Comparison of ENCODE assay signal across 1 cellular context in the genomic region with DNA sequence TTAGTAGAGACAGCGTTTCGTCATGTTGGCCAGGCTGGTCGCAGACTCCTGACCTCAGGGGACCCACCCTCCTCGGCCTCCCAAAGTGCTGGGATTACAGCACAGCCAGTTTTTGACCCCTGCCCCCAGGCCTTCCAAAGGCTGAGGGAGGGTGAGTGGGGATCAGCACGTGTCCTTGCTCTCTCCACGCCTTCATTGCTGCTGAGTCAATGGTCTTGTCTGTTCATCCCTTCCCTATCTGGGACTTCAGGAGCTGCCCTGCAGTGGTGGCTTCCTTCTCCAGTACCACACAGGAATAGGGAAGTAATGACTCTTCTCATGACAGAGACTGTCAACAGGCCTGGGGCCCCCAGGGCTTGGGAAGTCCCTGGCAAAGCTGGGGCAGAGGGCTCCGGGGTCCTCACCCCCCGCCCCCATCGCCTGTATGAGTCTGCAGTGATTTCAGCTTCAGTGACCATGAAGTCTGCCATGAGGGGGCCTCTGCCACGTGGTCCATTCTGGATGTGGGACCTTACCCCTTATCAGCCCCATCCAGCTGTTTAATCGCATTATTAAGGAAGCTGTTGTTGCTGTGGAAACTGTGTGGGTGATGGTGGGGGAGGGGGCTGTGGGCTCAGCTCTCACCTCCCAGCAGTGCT.
TF ChIP-seq lines count a peak whose summit lies in the region.

No MANE protein-coding gene starts in this region.

TF ChIP-seq in HepG2, 621 proteins besides CTCF, POLR2A, EP300 and RAD21 (continued from another document and continues in another):
- TF ChIP-seq, protein P1, sequence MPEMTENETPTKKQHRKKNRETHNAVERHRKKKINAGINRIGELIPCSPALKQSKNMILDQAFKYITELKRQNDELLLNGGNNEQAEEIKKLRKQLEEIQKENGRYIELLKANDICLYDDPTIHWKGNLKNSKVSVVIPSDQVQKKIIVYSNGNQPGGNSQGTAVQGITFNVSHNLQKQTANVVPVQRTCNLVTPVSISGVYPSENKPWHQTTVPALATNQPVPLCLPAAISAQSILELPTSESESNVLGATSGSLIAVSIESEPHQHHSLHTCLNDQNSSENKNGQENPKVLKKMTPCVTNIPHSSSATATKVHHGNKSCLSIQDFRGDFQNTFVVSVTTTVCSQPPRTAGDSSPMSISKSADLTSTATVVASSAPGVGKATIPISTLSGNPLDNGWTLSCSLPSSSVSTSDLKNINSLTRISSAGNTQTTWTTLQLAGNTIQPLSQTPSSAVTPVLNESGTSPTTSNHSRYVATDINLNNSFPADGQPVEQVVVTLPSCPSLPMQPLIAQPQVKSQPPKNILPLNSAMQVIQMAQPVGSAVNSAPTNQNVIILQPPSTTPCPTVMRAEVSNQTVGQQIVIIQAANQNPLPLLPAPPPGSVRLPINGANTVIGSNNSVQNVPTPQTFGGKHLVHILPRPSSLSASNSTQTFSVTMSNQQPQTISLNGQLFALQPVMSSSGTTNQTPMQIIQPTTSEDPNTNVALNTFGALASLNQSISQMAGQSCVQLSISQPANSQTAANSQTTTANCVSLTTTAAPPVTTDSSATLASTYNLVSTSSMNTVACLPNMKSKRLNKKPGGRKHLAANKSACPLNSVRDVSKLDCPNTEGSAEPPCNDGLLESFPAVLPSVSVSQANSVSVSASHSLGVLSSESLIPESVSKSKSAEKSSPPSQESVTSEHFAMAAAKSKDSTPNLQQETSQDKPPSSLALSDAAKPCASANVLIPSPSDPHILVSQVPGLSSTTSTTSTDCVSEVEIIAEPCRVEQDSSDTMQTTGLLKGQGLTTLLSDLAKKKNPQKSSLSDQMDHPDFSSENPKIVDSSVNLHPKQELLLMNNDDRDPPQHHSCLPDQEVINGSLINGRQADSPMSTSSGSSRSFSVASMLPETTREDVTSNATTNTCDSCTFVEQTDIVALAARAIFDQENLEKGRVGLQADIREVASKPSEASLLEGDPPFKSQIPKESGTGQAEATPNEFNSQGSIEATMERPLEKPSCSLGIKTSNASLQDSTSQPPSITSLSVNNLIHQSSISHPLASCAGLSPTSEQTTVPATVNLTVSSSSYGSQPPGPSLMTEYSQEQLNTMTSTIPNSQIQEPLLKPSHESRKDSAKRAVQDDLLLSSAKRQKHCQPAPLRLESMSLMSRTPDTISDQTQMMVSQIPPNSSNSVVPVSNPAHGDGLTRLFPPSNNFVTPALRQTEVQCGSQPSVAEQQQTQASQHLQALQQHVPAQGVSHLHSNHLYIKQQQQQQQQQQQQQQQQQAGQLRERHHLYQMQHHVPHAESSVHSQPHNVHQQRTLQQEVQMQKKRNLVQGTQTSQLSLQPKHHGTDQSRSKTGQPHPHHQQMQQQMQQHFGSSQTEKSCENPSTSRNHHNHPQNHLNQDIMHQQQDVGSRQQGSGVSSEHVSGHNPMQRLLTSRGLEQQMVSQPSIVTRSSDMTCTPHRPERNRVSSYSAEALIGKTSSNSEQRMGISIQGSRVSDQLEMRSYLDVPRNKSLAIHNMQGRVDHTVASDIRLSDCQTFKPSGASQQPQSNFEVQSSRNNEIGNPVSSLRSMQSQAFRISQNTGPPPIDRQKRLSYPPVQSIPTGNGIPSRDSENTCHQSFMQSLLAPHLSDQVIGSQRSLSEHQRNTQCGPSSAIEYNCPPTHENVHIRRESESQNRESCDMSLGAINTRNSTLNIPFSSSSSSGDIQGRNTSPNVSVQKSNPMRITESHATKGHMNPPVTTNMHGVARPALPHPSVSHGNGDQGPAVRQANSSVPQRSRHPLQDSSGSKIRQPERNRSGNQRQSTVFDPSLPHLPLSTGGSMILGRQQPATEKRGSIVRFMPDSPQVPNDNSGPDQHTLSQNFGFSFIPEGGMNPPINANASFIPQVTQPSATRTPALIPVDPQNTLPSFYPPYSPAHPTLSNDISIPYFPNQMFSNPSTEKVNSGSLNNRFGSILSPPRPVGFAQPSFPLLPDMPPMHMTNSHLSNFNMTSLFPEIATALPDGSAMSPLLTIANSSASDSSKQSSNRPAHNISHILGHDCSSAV (CRISPR knock-in tag; IDR thresholded peaks at IDR 0.05; ENCODE audit: borderline replicate concordance) = no peak
- TF ChIP-seq RBAK (CRISPR knock-in tag; IDR thresholded peaks at IDR 0.05) (no peak), ZNF234 (CRISPR knock-in tag; conservative IDR thresholded peaks at IDR 0.05) (no peak), ZNF644 (CRISPR knock-in tag; IDR thresholded peaks at IDR 0.05; ENCODE audit: low read depth) (no peak), NR1H2 (CRISPR knock-in tag; IDR thresholded peaks at IDR 0.05; ENCODE audit: borderline replicate concordance, low read depth) (no peak), SAFB2 (CRISPR knock-in tag; IDR thresholded peaks at IDR 0.05; ENCODE audit: borderline replicate concordance, low read depth) (no peak), ZMAT3 (CRISPR knock-in tag; conservative IDR thresholded peaks at IDR 0.05) (no peak), ZNF44 (CRISPR knock-in tag; IDR thresholded peaks at IDR 0.05) (no peak; the same call in 1 of the 2 replicates), ATAD3A (CRISPR knock-in tag; IDR thresholded peaks at IDR 0.05) (no peak), U2AF2 (IDR thresholded peaks at IDR 0.05; ENCODE audit: low read depth, low read length) (no peak), AKAP8 (CRISPR knock-in tag; IDR thresholded peaks at IDR 0.05) (0 out of 2 replicates have a peak, but pooled peaks have one; percentile 85), MTF2 (CRISPR knock-in tag; IDR thresholded peaks at IDR 0.05; ENCODE audit: borderline replicate concordance) (no peak), ZBTB21 (CRISPR knock-in tag; IDR thresholded peaks at IDR 0.05) (no peak; the same call in 1 of the 2 replicates), ZSCAN21 (CRISPR knock-in tag; IDR thresholded peaks at IDR 0.05; ENCODE audit: borderline replicate concordance) (no peak), SRSF1 (optimal IDR thresholded peaks at IDR 0.05; ENCODE audit: low read depth, low read length) (no peak), RBM22 (optimal IDR thresholded peaks at IDR 0.05; ENCODE audit: low read length) (no peak), KMT2A (CRISPR knock-in tag; IDR thresholded peaks at IDR 0.05) (no peak), RXRB (CRISPR knock-in tag; IDR thresholded peaks at IDR 0.05; ENCODE audit: borderline replicate concordance) (peak; percentile 97), KMT2B (CRISPR knock-in tag; IDR thresholded peaks at IDR 0.05) (0 out of 2 replicates have a peak, but pooled peaks have one; percentile 21), SALL2 (CRISPR knock-in tag; IDR thresholded peaks at IDR 0.05) (no peak), CCDC6 (CRISPR knock-in tag; IDR thresholded peaks at IDR 0.05) (no peak), ZNF367 (CRISPR knock-in tag; IDR thresholded peaks at IDR 0.05; ENCODE audit: borderline replicate concordance) (no peak), CC2D1A (CRISPR knock-in tag; IDR thresholded peaks at IDR 0.05) (0 out of 2 replicates have a peak, but pooled peaks have one; percentile 42), WIZ (CRISPR knock-in tag; IDR thresholded peaks at IDR 0.05) (no peak), ZNF501 (CRISPR knock-in tag; IDR thresholded peaks at IDR 0.05) (no peak), KAT2B (IDR thresholded peaks at IDR 0.05; ENCODE audit: borderline replicate concordance, low read depth, low read length) (no peak), FOXP1 (IDR thresholded peaks at IDR 0.05) (no peak), FOXP1 (CRISPR knock-in tag; IDR thresholded peaks at IDR 0.05) (peak; percentile 57), ZNF841 (CRISPR knock-in tag; IDR thresholded peaks at IDR 0.05; ENCODE audit: borderline replicate concordance) (no peak), ZNF550 (CRISPR knock-in tag; IDR thresholded peaks at IDR 0.05; ENCODE audit: borderline replicate concordance) (no peak), ZNF629 (CRISPR knock-in tag; conservative IDR thresholded peaks at IDR 0.05) (peak; percentile 41; the same call in 1 of the 2 replicates), NCOA5 (CRISPR knock-in tag; IDR thresholded peaks at IDR 0.05) (no peak), SPEN (CRISPR knock-in tag; IDR thresholded peaks at IDR 0.05; ENCODE audit: low read depth) (no peak), KLF6 (CRISPR knock-in tag; IDR thresholded peaks at IDR 0.05) (no peak), MBNL3 (CRISPR knock-in tag; conservative IDR thresholded peaks at IDR 0.05) (no peak), HES4 (CRISPR knock-in tag; IDR thresholded peaks at IDR 0.05; ENCODE audit: borderline replicate concordance) (no peak), FIP1L1 (IDR thresholded peaks at IDR 0.05; ENCODE audit: borderline replicate concordance, insufficient read depth, low read depth, low read length) (no peak), HMG20A (CRISPR knock-in tag; IDR thresholded peaks at IDR 0.05; ENCODE audit: borderline replicate concordance) (peak; percentile 39; the same call in 1 of the 2 replicates), CEBPG (CRISPR knock-in tag; IDR thresholded peaks at IDR 0.05) (peak; percentile 75), GATAD1 (CRISPR knock-in tag; IDR thresholded peaks at IDR 0.05) (0 out of 2 replicates have a peak, but pooled peaks have one; percentile 38), HNRNPL (IDR thresholded peaks at IDR 0.05; ENCODE audit: low read depth, low read length) (0 out of 2 replicates have a peak, but pooled peaks have one; percentile 39)
- TF ChIP-seq, protein P2, sequence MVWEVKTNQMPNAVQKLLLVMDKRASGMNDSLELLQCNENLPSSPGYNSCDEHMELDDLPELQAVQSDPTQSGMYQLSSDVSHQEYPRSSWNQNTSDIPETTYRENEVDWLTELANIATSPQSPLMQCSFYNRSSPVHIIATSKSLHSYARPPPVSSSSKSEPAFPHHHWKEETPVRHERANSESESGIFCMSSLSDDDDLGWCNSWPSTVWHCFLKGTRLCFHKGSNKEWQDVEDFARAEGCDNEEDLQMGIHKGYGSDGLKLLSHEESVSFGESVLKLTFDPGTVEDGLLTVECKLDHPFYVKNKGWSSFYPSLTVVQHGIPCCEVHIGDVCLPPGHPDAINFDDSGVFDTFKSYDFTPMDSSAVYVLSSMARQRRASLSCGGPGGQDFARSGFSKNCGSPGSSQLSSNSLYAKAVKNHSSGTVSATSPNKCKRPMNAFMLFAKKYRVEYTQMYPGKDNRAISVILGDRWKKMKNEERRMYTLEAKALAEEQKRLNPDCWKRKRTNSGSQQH (CRISPR knock-in tag; IDR thresholded peaks at IDR 0.05; ENCODE audit: low read depth) = no peak
- TF ChIP-seq, protein P3, sequence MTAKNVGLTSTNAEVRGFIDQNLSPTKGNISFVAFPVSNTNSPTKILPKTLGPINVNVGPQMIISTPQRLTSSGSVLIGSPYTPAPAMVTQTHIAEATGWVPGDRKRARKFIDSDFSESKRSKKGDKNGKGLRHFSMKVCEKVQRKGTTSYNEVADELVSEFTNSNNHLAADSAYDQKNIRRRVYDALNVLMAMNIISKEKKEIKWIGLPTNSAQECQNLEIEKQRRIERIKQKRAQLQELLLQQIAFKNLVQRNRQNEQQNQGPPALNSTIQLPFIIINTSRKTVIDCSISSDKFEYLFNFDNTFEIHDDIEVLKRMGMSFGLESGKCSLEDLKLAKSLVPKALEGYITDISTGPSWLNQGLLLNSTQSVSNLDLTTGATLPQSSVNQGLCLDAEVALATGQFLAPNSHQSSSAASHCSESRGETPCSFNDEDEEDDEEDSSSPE (CRISPR knock-in tag; IDR thresholded peaks at IDR 0.05) = peak; percentile 67
- TF ChIP-seq, protein P4, sequence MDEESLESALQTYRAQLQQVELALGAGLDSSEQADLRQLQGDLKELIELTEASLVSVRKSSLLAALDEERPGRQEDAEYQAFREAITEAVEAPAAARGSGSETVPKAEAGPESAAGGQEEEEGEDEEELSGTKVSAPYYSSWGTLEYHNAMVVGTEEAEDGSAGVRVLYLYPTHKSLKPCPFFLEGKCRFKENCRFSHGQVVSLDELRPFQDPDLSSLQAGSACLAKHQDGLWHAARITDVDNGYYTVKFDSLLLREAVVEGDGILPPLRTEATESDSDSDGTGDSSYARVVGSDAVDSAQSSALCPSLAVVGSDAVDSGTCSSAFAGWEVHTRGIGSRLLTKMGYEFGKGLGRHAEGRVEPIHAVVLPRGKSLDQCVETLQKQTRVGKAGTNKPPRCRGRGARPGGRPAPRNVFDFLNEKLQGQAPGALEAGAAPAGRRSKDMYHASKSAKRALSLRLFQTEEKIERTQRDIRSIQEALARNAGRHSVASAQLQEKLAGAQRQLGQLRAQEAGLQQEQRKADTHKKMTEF (CRISPR knock-in tag; IDR thresholded peaks at IDR 0.05) = peak; percentile 72; the same call in 1 of the 2 replicates
- TF ChIP-seq, protein P5, sequence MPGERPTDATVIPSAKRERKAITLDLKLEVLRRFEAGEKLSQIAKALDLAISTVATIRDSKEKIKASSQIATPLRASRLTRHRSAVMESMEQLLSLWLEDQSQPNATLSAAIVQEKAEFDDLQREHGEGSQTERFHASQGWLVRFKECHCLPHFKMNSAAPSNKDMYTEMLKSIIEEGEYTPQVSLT (CRISPR knock-in tag; IDR thresholded peaks at IDR 0.05; ENCODE audit: borderline replicate concordance, low read depth) = no peak
- TF ChIP-seq, protein P6, sequence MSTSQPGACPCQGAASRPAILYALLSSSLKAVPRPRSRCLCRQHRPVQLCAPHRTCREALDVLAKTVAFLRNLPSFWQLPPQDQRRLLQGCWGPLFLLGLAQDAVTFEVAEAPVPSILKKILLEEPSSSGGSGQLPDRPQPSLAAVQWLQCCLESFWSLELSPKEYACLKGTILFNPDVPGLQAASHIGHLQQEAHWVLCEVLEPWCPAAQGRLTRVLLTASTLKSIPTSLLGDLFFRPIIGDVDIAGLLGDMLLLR (CRISPR knock-in tag; IDR thresholded peaks at IDR 0.05) = no peak; the same call in 1 of the 2 replicates
- TF ChIP-seq, protein P7, sequence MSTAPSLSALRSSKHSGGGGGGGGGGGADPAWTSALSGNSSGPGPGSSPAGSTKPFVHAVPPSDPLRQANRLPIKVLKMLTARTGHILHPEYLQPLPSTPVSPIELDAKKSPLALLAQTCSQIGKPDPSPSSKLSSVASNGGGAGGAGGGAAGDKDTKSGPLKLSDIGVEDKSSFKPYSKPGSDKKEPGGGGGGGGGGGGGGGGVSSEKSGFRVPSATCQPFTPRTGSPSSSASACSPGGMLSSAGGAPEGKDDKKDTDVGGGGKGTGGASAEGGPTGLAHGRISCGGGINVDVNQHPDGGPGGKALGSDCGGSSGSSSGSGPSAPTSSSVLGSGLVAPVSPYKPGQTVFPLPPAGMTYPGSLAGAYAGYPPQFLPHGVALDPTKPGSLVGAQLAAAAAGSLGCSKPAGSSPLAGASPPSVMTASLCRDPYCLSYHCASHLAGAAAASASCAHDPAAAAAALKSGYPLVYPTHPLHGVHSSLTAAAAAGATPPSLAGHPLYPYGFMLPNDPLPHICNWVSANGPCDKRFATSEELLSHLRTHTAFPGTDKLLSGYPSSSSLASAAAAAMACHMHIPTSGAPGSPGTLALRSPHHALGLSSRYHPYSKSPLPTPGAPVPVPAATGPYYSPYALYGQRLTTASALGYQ (CRISPR knock-in tag; IDR thresholded peaks at IDR 0.05) = 0 out of 2 replicates have a peak, but pooled peaks have one; percentile 63
- TF ChIP-seq, protein P8, sequence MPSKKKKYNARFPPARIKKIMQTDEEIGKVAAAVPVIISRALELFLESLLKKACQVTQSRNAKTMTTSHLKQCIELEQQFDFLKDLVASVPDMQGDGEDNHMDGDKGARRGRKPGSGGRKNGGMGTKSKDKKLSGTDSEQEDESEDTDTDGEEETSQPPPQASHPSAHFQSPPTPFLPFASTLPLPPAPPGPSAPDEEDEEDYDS (CRISPR knock-in tag; IDR thresholded peaks at IDR 0.05) = no peak
